Comparison of ENCODE assay signal across 28 cellular contexts in the genomic region with DNA sequence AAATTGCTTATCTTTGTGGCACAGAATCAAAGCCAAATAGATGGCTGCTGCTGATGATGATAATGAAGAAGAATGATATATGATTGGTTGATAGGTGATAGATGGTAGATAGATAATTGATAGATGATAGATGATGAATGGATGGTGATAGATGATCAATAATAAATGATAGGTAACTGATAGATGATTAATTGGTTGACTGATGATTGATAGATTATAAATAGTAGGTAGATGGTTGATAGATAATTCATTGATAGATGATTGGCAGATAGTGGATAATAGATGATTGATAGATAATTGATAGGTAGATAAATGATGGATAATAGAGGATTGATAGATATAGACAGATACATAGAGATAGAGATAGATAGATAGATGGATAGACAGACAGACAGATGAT.
"Had no signal": no experiment of that assay in that cellular context is flagged by ENCODE, and none has a peak within 500 bp of the region (broad histone marks: within the 10 kb centered on the region; RNA-seq: fewer than 3 reads in every experiment).

No MANE protein-coding gene starts in this region.

- FAIRE-seq: endometrium, endothelial cell of umbilical vein, frontal cortex had no signal

- H3K27ac ChIP-seq: colonic mucosa, coronary artery, dorsolateral prefrontal cortex, epithelial cell of prostate, esophagus muscularis mucosa, esophagus squamous epithelium, foreskin keratinocyte, gastrocnemius medialis, gastroesophageal sphincter, heart left ventricle, heart right ventricle, hepatocyte had no signal

- H2AFZ ChIP-seq: hepatocyte had no signal

- DNase-seq: colonic mucosa; cortex of kidney; dermis blood vessel endothelial cell; dorsolateral prefrontal cortex; effector CD4-positive, alpha-beta T cell; effector CD8-positive, alpha-beta T cell; effector memory CD4-positive, alpha-beta T cell; effector memory CD8-positive, alpha-beta T cell; endodermal cell; erythroblast; esophagus squamous epithelium; foreskin fibroblast; foreskin keratinocyte; foreskin melanocyte; gastrocnemius medialis; glutamatergic neuron; head of caudate nucleus; heart left ventricle; heart right ventricle had no signal

- H3K4me2 ChIP-seq: hepatocyte had no signal

- H3K9me3 ChIP-seq: colonic mucosa, esophagus squamous epithelium, gastrocnemius medialis had no signal

- H3K79me2 ChIP-seq: hepatocyte had no signal

- H3K27me3 ChIP-seq: colonic mucosa, dorsolateral prefrontal cortex, foreskin keratinocyte, gastrocnemius medialis, heart left ventricle, hepatocyte had no signal

- ATAC-seq: effector memory CD8-positive, alpha-beta T cell; esophagus mucosa; foreskin keratinocyte; gastrocnemius medialis; gastroesophageal sphincter; heart left ventricle; heart right ventricle had no signal

- H3K36me3 ChIP-seq: colonic mucosa, esophagus muscularis mucosa, esophagus squamous epithelium, gastrocnemius medialis, gastroesophageal sphincter, heart left ventricle, heart right ventricle had no signal

- H3K4me1 ChIP-seq: colonic mucosa, esophagus muscularis mucosa, esophagus squamous epithelium, foreskin keratinocyte, gastrocnemius medialis, gastroesophageal sphincter, heart left ventricle, heart right ventricle had no signal

- H3K4me3 ChIP-seq: colonic mucosa, coronary artery, dorsolateral prefrontal cortex, esophagus muscularis mucosa, esophagus squamous epithelium, gastrocnemius medialis, gastroesophageal sphincter, heart left ventricle, heart right ventricle, hepatocyte had no signal
